In the genomic region with DNA sequence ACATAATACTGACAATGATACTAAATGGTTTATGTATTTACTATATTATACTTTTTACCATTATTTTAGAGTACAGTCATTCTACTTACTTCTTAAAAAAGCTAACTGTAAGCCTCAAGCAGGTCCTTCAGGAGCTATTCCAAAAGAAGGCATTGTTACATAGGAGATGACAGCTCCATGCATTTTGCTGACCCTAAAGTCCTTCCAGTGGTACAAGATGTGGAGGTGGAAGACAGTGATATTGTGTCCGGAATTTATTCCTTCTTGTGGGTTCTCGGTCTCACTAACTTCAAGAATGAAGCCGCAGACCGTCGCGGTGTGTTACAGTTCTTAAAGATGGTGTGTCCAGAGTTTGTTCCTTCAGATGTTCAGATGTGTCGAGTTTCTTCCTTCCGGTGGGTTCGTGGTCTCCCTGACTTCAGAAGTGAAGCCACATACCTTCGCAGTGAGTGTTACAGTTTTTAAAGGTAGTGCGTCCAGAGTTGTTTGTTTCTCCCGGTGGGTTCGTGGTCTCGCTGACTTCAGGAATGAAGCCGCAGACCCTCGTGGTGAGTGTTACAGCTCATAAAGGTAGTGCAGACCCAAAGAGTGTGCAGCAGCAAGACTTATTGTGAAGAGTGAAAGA, we compare ENCODE assay signal across 3 cellular contexts.
TF ChIP-seq lines count a peak whose summit lies in the region.

No MANE protein-coding gene starts in this region.

TF ChIP-seq in endothelial cell of umbilical vein, 7 proteins besides CTCF, POLR2A, EP300 and RAD21:
- TF ChIP-seq, protein P1, sequence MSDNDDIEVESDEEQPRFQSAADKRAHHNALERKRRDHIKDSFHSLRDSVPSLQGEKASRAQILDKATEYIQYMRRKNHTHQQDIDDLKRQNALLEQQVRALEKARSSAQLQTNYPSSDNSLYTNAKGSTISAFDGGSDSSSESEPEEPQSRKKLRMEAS (IDR thresholded peaks at IDR 0.05; ENCODE audit: insufficient read depth, insufficient read length): no peak
- TF ChIP-seq GATA2 (IDR thresholded peaks at IDR 0.05; ENCODE audit: insufficient read depth, insufficient read length, low read depth, low read length) (no peak), FOS (IDR thresholded peaks at IDR 0.05; ENCODE audit: borderline replicate concordance, insufficient read depth, low read length) (no peak), POLR2AphosphoS5 (IDR thresholded peaks at IDR 0.05; ENCODE audit: insufficient read depth, low read depth, low read length) (no peak), MYC (IDR thresholded peaks at IDR 0.05; ENCODE audit: low read depth, low read length) (no peak), JUN (IDR thresholded peaks at IDR 0.05; ENCODE audit: borderline replicate concordance, insufficient read depth, insufficient read length, low read depth) (no peak), EZH2 (IDR thresholded peaks at IDR 0.05; ENCODE audit: borderline replicate concordance, low read depth, low read length, severe bottlenecking) (no peak)

TF ChIP-seq in WTC11, 78 proteins besides CTCF, POLR2A, EP300 and RAD21:
- no peak for TF ChIP-seq ELF4 (CRISPR knock-in tag; IDR thresholded peaks at IDR 0.05; ENCODE audit: low read depth)
- TF ChIP-seq, protein P2, sequence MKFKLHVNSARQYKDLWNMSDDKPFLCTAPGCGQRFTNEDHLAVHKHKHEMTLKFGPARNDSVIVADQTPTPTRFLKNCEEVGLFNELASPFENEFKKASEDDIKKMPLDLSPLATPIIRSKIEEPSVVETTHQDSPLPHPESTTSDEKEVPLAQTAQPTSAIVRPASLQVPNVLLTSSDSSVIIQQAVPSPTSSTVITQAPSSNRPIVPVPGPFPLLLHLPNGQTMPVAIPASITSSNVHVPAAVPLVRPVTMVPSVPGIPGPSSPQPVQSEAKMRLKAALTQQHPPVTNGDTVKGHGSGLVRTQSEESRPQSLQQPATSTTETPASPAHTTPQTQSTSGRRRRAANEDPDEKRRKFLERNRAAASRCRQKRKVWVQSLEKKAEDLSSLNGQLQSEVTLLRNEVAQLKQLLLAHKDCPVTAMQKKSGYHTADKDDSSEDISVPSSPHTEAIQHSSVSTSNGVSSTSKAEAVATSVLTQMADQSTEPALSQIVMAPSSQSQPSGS (CRISPR knock-in tag; IDR thresholded peaks at IDR 0.05; ENCODE audit: borderline replicate concordance, low read depth): no peak
- no peak for TF ChIP-seq FOXK1 (CRISPR knock-in tag; IDR thresholded peaks at IDR 0.05)
- no peak for TF ChIP-seq ZNF121 (CRISPR knock-in tag; IDR thresholded peaks at IDR 0.05)
- TF ChIP-seq, protein P1 (CRISPR knock-in tag; IDR thresholded peaks at IDR 0.05): no peak
- TF ChIP-seq FOXP1 (CRISPR knock-in tag; IDR thresholded peaks at IDR 0.05; ENCODE audit: borderline replicate concordance): no peak
- TF ChIP-seq IRF2 (CRISPR knock-in tag; IDR thresholded peaks at IDR 0.05; ENCODE audit: borderline replicate concordance, low read depth): no peak
- no peak for TF ChIP-seq EMX1 (CRISPR knock-in tag; IDR thresholded peaks at IDR 0.05)
- TF ChIP-seq, protein P3, sequence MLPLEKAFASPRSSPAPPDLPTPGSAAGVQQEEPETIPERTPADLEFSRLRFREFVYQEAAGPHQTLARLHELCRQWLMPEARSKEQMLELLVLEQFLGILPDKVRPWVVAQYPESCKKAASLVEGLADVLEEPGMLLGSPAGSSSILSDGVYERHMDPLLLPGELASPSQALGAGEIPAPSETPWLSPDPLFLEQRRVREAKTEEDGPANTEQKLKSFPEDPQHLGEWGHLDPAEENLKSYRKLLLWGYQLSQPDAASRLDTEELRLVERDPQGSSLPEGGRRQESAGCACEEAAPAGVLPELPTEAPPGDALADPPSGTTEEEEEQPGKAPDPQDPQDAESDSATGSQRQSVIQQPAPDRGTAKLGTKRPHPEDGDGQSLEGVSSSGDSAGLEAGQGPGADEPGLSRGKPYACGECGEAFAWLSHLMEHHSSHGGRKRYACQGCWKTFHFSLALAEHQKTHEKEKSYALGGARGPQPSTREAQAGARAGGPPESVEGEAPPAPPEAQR (CRISPR knock-in tag; IDR thresholded peaks at IDR 0.05): no peak
- no peak for TF ChIP-seq NFE2L1 (CRISPR knock-in tag; IDR thresholded peaks at IDR 0.05)
- no peak for TF ChIP-seq SMAD4 (CRISPR knock-in tag; IDR thresholded peaks at IDR 0.05)

TF ChIP-seq in SK-N-SH, 30 proteins besides CTCF, POLR2A, EP300 and RAD21:
- TF ChIP-seq TAF1 (IDR thresholded peaks at IDR 0.05; ENCODE audit: borderline replicate concordance, low read depth, low read length): no peak
- no peak for TF ChIP-seq POLR2AphosphoS5 (IDR thresholded peaks at IDR 0.05; ENCODE audit: low read depth, low read length)
- no peak for TF ChIP-seq SMC3 (IDR thresholded peaks at IDR 0.05; ENCODE audit: low read depth, low read length)
- no peak for TF ChIP-seq FOXM1 (IDR thresholded peaks at IDR 0.05; ENCODE audit: low read depth)
- no peak for TF ChIP-seq NFIC (IDR thresholded peaks at IDR 0.05; ENCODE audit: borderline replicate concordance)
- TF ChIP-seq, protein P4, sequence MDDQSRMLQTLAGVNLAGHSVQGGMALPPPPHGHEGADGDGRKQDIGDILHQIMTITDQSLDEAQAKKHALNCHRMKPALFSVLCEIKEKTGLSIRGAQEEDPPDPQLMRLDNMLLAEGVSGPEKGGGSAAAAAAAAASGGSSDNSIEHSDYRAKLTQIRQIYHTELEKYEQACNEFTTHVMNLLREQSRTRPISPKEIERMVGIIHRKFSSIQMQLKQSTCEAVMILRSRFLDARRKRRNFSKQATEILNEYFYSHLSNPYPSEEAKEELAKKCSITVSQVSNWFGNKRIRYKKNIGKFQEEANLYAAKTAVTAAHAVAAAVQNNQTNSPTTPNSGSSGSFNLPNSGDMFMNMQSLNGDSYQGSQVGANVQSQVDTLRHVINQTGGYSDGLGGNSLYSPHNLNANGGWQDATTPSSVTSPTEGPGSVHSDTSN (IDR thresholded peaks at IDR 0.05): no peak
- TF ChIP-seq, protein P5, sequence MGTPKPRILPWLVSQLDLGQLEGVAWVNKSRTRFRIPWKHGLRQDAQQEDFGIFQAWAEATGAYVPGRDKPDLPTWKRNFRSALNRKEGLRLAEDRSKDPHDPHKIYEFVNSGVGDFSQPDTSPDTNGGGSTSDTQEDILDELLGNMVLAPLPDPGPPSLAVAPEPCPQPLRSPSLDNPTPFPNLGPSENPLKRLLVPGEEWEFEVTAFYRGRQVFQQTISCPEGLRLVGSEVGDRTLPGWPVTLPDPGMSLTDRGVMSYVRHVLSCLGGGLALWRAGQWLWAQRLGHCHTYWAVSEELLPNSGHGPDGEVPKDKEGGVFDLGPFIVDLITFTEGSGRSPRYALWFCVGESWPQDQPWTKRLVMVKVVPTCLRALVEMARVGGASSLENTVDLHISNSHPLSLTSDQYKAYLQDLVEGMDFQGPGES (IDR thresholded peaks at IDR 0.05; ENCODE audit: low read depth, low read length): no peak
- TF ChIP-seq EZH2phosphoT487 (IDR thresholded peaks at IDR 0.05; ENCODE audit: borderline replicate concordance, low read depth): no peak
TF ChIP-seq in SK-N-SH: peak in this region for 0.
